13 cellular contexts compared by ENCODE assay signal in genomic region chr11:117928818-117929567, GRCh38. TPM values are rescaled to one million over a fixed set of nuclear protein-coding genes. Genes with fewer than 3 reads are reported as not detected.
A peak's percentile ranks its signal among the peaks of the same experiment; 100 is the strongest.
DNase-seq lines count a peak whose midpoint lies in the region; ATAC-seq, FAIRE-seq and TF ChIP-seq lines count a peak whose summit lies in the region.
"Had no signal": no experiment of that assay in that cellular context is flagged by ENCODE, and none has a peak within 500 bp of the region (broad histone marks: within the 10 kb centered on the region; RNA-seq: fewer than 3 reads in every experiment).

TSS of gene TMPRSS13 (minus strand) at chr11:117929402. CDS start at chr11:117929307, 95 bp downstream.

- no peak within 1 kb of the TSS for H4K5ac ChIP-seq in H1 (ENCODE audit: insufficient read length, low read depth, low read length)

- H3K9me3 ChIP-seq in H1 (ENCODE audit: insufficient read depth in 2 of 2, low read depth in 1 of 2, low read length in 1 of 2) (no peaks in the 10 kb centered on the region), esophagus muscularis mucosa (no peaks in the 10 kb centered on the region)
- H3K9me3 ChIP-seq: right lobe of liver had no signal

- peak in 1 of 2 experiments; percentile 8; a peak in 1 of 4 replicates for TF ChIP-seq RAD21 in H1 (IDR thresholded peaks at IDR 0.05 in 1 of 2, conservative IDR thresholded peaks at IDR 0.05 in 1 of 2; ENCODE audit: low read depth in 2 of 2, low read length in 2 of 2)

- TF ChIP-seq EP300 in H1 (IDR thresholded peaks at IDR 0.05; ENCODE audit: borderline replicate concordance in 1 of 2, low read depth in 2 of 2, low read length in 2 of 2) (no peak), esophagus muscularis mucosa (IDR thresholded peaks at IDR 0.05) (no peak)

- no peak within 1 kb of the TSS for H2BK5ac ChIP-seq in H1 (ENCODE audit: low read depth, low read length)

- peak within 1 kb of the TSS; percentile 48; the same call in 1 of the 2 replicates for H3K27ac ChIP-seq in H1 (ENCODE audit: low read depth, low read length)
- H3K27ac ChIP-seq in esophagus muscularis mucosa (replicated peaks in 1 of 4) = no peak within 1 kb of the TSS
- H3K27ac ChIP-seq: right lobe of liver had no signal

- peak within 1 kb of the TSS; percentile 39 for H2BK120ac ChIP-seq in H1 (replicated peaks; ENCODE audit: low read depth, low read length)

- no peak within 1 kb of the TSS for H3K4me3 ChIP-seq in H1 (ENCODE audit: extremely low read depth in 1 of 4, insufficient read depth in 2 of 4, low read depth in 3 of 4, low read length in 4 of 4)
- no peak within 1 kb of the TSS for H3K4me3 ChIP-seq in esophagus muscularis mucosa
- H3K4me3 ChIP-seq: right lobe of liver had no signal

- no peak within 1 kb of the TSS for H3K4ac ChIP-seq in H1 (replicated peaks; ENCODE audit: insufficient read length, low read depth, low read length)

- H2AK5ac ChIP-seq in H1 (ENCODE audit: low read depth, low read length) = peak within 1 kb of the TSS; percentile 10; the same call in 1 of the 2 replicates

- H3K79me2 ChIP-seq in H1 (ENCODE audit: control insufficient read depth in 1 of 2, insufficient read depth in 2 of 2, low read length in 2 of 2) = no peaks in the 10 kb centered on the region

- H2AFZ ChIP-seq in H1 (ENCODE audit: low read length) = peak within 1 kb of the TSS; percentile 76; the same call in 1 of the 2 replicates

- H3K79me1 ChIP-seq in H1 (ENCODE audit: low read depth, low read length) = no peaks in the 10 kb centered on the region

- no peaks in the 10 kb centered on the region for H3K23me2 ChIP-seq in H1 (ENCODE audit: low read depth, low read length)

- POLR2A ChIA-PET in H1 (lab: Charles Lee; ENCODE audit: partially characterized antibody) = interaction anchor here (0.6 to 1.0 kb wide), 2 partner anchors 16 to 17 kb away, joined by 3 read pairs; no protein-coding TSS in a partner anchor

- peak within 1 kb of the TSS; percentile 86 for H2BK20ac ChIP-seq in H1 (ENCODE audit: low read length)

- peak within 1 kb of the TSS; percentile 38; the same call in 1 of the 2 replicates for H3K18ac ChIP-seq in H1 (ENCODE audit: extremely low read depth, low read length)

- TF ChIP-seq POLR2A in H1 (IDR thresholded peaks at IDR 0.05; ENCODE audit: control extremely low read depth in 1 of 2, low read depth in 2 of 2, low read length in 2 of 2) = no peak
- TF ChIP-seq POLR2A in esophagus muscularis mucosa (IDR thresholded peaks at IDR 0.05; ENCODE audit: low read depth) = no peak

- TF ChIP-seq CTCF in H1 (IDR thresholded peaks at IDR 0.05; ENCODE audit: control extremely low read depth in 1 of 3, insufficient read depth in 1 of 3, low read depth in 1 of 3, low read length in 3 of 3) = no peak
- no peak for TF ChIP-seq CTCF in omental fat pad (IDR thresholded peaks at IDR 0.05)
- TF ChIP-seq CTCF in esophagus muscularis mucosa (IDR thresholded peaks at IDR 0.05) = no peak

- intact Hi-C loops in esophagus muscularis mucosa (cut with DNase I) = no loop called here

- no peak within 1 kb of the TSS for H3K14ac ChIP-seq in H1 (ENCODE audit: insufficient read length)

- DNase-seq in ELF-1 (ENCODE audit: low read depth, low spot score) (peak; percentile 94), NCI-H1048 (lab: John Stamatoyannopoulos, UW) (peak; percentile 7), H1 (ENCODE audit: low read depth in 1 of 2, low spot score in 2 of 2) (no peak), omental fat pad (ENCODE audit: low spot score) (peak; percentile 16), NCI-H187 treated with DMSO at 0.1 percent for 48 hours (lab: John Stamatoyannopoulos, UW) (no peak), esophagus muscularis mucosa (ENCODE audit: extremely low spot score) (no peak), NCI-H2081 (lab: John Stamatoyannopoulos, UW) (no peak)
- DNase-seq: activated CD4-positive, alpha-beta T cell treated with anti-CD3 and anti-CD28 coated beads, Interleukin-2, amount 50 U/mL, for 48 hours; right lobe of liver had no signal

- no peak for ATAC-seq in omental fat pad (ENCODE audit: low FRiP score)
- ATAC-seq: Panc1 had no signal

- no peaks in the 10 kb centered on the region; a peak in 1 of 7 replicates for H3K27me3 ChIP-seq in H1 (replicated peaks in 1 of 4; ENCODE audit: control insufficient read depth in 3 of 4, extremely low read depth in 1 of 4, insufficient read depth in 3 of 4, low read length in 3 of 4)
- peaks cover 0 to 8% (median 0%) of the 10 kb centered on the region in 4 donors for H3K27me3 ChIP-seq in esophagus muscularis mucosa
- H3K27me3 ChIP-seq: right lobe of liver had no signal

- H4K20me1 ChIP-seq in H1 (replicated peaks in 1 of 2; ENCODE audit: control insufficient read depth in 1 of 2, insufficient read depth in 2 of 2, low read length in 2 of 2) = no peaks in the 10 kb centered on the region

- peak within 1 kb of the TSS; percentile 14 to 44; a peak in 3 of 4 replicates for H3K4me2 ChIP-seq in H1 (ENCODE audit: insufficient read depth in 1 of 2, low read depth in 2 of 2, low read length in 2 of 2)

- no peak within 1 kb of the TSS for H4K8ac ChIP-seq in H1 (ENCODE audit: extremely low read depth, insufficient read depth, low read length)

- H3K36me3 ChIP-seq in H1 (ENCODE audit: control insufficient read depth in 2 of 4, insufficient read depth in 4 of 4, low read length in 3 of 4) (no peaks in the 10 kb centered on the region), esophagus muscularis mucosa (no peaks in the 10 kb centered on the region)
- H3K36me3 ChIP-seq: right lobe of liver had no signal

- FAIRE-seq in H1 (lab: Jason Lieb, UNC) = no peak
- FAIRE-seq: G401.6 had no signal

- no peak within 1 kb of the TSS for H3K56ac ChIP-seq in H1 (replicated peaks; ENCODE audit: insufficient read length, low read depth, low read length)

- no peak within 1 kb of the TSS; a peak in 1 of 7 replicates for H3K9ac ChIP-seq in H1 (replicated peaks in 1 of 4; ENCODE audit: extremely low read depth in 1 of 4, low read depth in 3 of 4, low read length in 3 of 4)

- no peak within 1 kb of the TSS for H3K23ac ChIP-seq in H1 (ENCODE audit: insufficient read length)

- H2BK12ac ChIP-seq in H1 (ENCODE audit: low read depth, low read length) = peak within 1 kb of the TSS; percentile 77; the same call in 1 of the 2 replicates

- CTCF ChIA-PET in H1 (lab: Charles Lee; ENCODE audit: partially characterized antibody) = interaction anchor here (0.6 to 11.7 kb wide), 13 partner anchors 11 to 1867 kb away, joined by 3 to 173 read pairs (median 4); no protein-coding TSS in a partner anchor

- H3K4me1 ChIP-seq in H1 (replicated peaks in 1 of 4; ENCODE audit: control insufficient read depth in 3 of 4, insufficient read depth in 4 of 4, low read length in 3 of 4) (peaks cover 0 to 10% (median 5%) of the 10 kb centered on the region in 4 experiments; a peak in 6 of 7 replicates), esophagus muscularis mucosa (peaks cover 0 to 2% (median 0%) of the 10 kb centered on the region in 4 donors)
- H3K4me1 ChIP-seq: right lobe of liver had no signal

- WGBS in H1 (ENCODE audit: extremely low coverage in 1 of 2, insufficient coverage in 1 of 2, insufficient read length in 1 of 2, insufficient replicate concordance in 2 of 2, low coverage in 1 of 2, low lambda C conversion rate in 2 of 2, missing lambda C conversion rate in 1 of 2), 2 experiments = 67% methylated on average over 15 of the region's 15 CpGs; no CpG with 5 or more reads in 1 of the 2 experiments
- WGBS in esophagus muscularis mucosa = 67% methylated on average over 10 of the region's 15 CpGs

- H4K91ac ChIP-seq in H1 (replicated peaks; ENCODE audit: insufficient read length, low read length) = no peak within 1 kb of the TSS

- H2BK15ac ChIP-seq in H1 (ENCODE audit: low read length) = no peak within 1 kb of the TSS

TF ChIP-seq in H1, 55 proteins besides CTCF, POLR2A, EP300 and RAD21 (continues in another document):
- TF ChIP-seq ASH2L (IDR thresholded peaks at IDR 0.05; ENCODE audit: low read length) (peak; percentile 86), ATF3 (IDR thresholded peaks at IDR 0.05; ENCODE audit: insufficient read depth, low read depth, low read length) (no peak), ZNF274 (IDR thresholded peaks at IDR 0.05; ENCODE audit: borderline replicate concordance, extremely low read depth, low read length) (no peak), SIRT6 (IDR thresholded peaks at IDR 0.05; ENCODE audit: low read length) (no peak), TEAD4 (IDR thresholded peaks at IDR 0.05; ENCODE audit: low read depth, low read length) (peak; percentile 42; the same call in 1 of the 2 replicates), HDAC2 (IDR thresholded peaks at IDR 0.05; ENCODE audit: borderline replicate concordance in 1 of 2, low read depth in 2 of 2, low read length in 2 of 2) (no peak), ATF2 (IDR thresholded peaks at IDR 0.05; ENCODE audit: low read length) (0 out of 2 replicates have a peak, but pooled peaks have one; percentile 65), CEBPB (IDR thresholded peaks at IDR 0.05; ENCODE audit: low read depth, low read length) (no peak)

RNA-seq across cellular contexts. Expression of gene TMPRSS13, which starts in this region (rescaled TPM):
- 0.29 and 0.61 TPM in 2 replicates for total RNA-seq in H1 (2021; fragmentation: NEBNext Ultra II Directional; extraction: Animal tissue kit (Norgen Biotek cat#: 25700))
- 0.79 and 1.0 TPM in 2 replicates for polyA plus RNA-seq in H1 (2011; rRNA removed)
- polyA plus RNA-seq in H1 (2011; cell fraction: cytosol; rRNA removed) = 0.88 TPM
- polyA plus RNA-seq in H1 (2011; cell fraction: nucleus; rRNA removed) = 1.5 TPM
- polyA plus RNA-seq in H1 (2012, experiment 1 of 2) = 0.26 to 0.66 TPM (median 0.36 TPM) in 4 replicates
- polyA plus RNA-seq in H1 (2012, experiment 2 of 2) = 0.52 TPM
- 0.32 TPM for polyA plus RNA-seq in H1 (2013, experiment 1 of 2)
- polyA plus RNA-seq in H1 (2013, experiment 2 of 2) = 0.40 TPM
- 0.54 and 0.98 TPM in 2 replicates for polyA minus RNA-seq in H1 (2011; rRNA and poly(A)+ RNA removed)
- polyA minus RNA-seq in H1 (2011; cell fraction: cytosol; rRNA and poly(A)+ RNA removed) = 0.73 TPM
- 1.3 TPM for polyA minus RNA-seq in H1 (2011; cell fraction: nucleus; rRNA and poly(A)+ RNA removed)
- under 1 TPM in 1 of 4 donors, not detected in 3; 0.50 TPM for total RNA-seq in omental fat pad
- total RNA-seq in esophagus muscularis mucosa = not detected
- total RNA-seq: dermis microvascular lymphatic vessel endothelial cell, M059J had no signal

Comparison
In these comparisons a context has a peak if more than half of its experiments do, and no peak if none do; other contexts are left out.
1. Peak in DNase-seq in omental fat pad; RNA of the gene not detected or under 1 TPM.
2. DNase-seq: peak in ELF-1 (single experiment) and NCI-H1048 (single experiment); none in H1 (0 of 2), NCI-H187 treated with DMSO at 0.1 percent for 48 hours (single experiment), esophagus muscularis mucosa (single experiment) and NCI-H2081 (0 of 2).